In the genomic region with DNA sequence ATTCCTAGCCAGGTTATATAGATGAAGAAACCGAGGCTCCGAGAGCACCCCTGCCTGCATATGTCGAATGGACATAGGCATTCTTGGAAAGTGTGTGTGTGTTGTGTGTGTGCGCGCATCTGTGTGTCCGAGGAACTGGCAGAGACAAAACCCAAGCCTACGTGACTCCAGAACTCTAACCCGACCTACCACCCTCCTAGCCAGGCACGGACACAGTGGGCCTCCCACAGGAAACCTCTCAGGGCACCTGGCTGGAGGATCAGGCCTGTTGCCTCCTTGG, we compare ENCODE assay signal across 1 cellular context.
TF ChIP-seq lines count a peak whose summit lies in the region.

No MANE protein-coding gene starts in this region.

TF ChIP-seq in IMR-90, 13 proteins besides CTCF, POLR2A, EP300 and RAD21:
- TF ChIP-seq FOS (IDR thresholded peaks at IDR 0.05; ENCODE audit: low read depth, low read length), result no peak
- no peak for TF ChIP-seq CEBPB (IDR thresholded peaks at IDR 0.05; ENCODE audit: low read depth, low read length)
- TF ChIP-seq SMC3 (IDR thresholded peaks at IDR 0.05; ENCODE audit: low read depth, low read length), result no peak
- TF ChIP-seq MAFK (IDR thresholded peaks at IDR 0.05; ENCODE audit: low read depth, low read length), result no peak
- no peak for TF ChIP-seq RFX5 (IDR thresholded peaks at IDR 0.05; ENCODE audit: low read depth, low read length)
- TF ChIP-seq MXI1 (IDR thresholded peaks at IDR 0.05; ENCODE audit: borderline replicate concordance, low read depth, low read length), result no peak
- TF ChIP-seq BHLHE40 (IDR thresholded peaks at IDR 0.05; ENCODE audit: low read depth, low read length), result no peak
- TF ChIP-seq CHD1 (IDR thresholded peaks at IDR 0.05; ENCODE audit: low read depth, low read length), result no peak
- no peak for TF ChIP-seq NFE2L2 (IDR thresholded peaks at IDR 0.05; ENCODE audit: low read depth, low read length)
- no peak for TF ChIP-seq RCOR1 (IDR thresholded peaks at IDR 0.05; ENCODE audit: insufficient replicate concordance, low read length)
- no peak for TF ChIP-seq USF2 (IDR thresholded peaks at IDR 0.05; ENCODE audit: low read depth, low read length)
- TF ChIP-seq ELK1 (IDR thresholded peaks at IDR 0.05; ENCODE audit: borderline replicate concordance, low read depth, low read length), result no peak
- no peak for TF ChIP-seq MAZ (IDR thresholded peaks at IDR 0.05; ENCODE audit: borderline replicate concordance, low read depth, low read length)
